ENCODE assay signal across 3 cellular contexts in genomic region chr15:65990298-65990981, GRCh38.
TF ChIP-seq lines count a peak whose summit lies in the region.

No MANE protein-coding gene starts in this region.

TF ChIP-seq in GM23338, 12 proteins besides CTCF, POLR2A, EP300 and RAD21:
- TF ChIP-seq NANOG (IDR thresholded peaks at IDR 0.05; ENCODE audit: borderline replicate concordance) = no peak
- TF ChIP-seq ZNF114 (CRISPR knock-in tag; IDR thresholded peaks at IDR 0.05) = no peak
- no peak for TF ChIP-seq REST (IDR thresholded peaks at IDR 0.05; ENCODE audit: unreplicated experiment)
- no peak for TF ChIP-seq ZNF331 (CRISPR knock-in tag; IDR thresholded peaks at IDR 0.05; ENCODE audit: low read depth)

TF ChIP-seq in K562, 482 proteins besides CTCF, POLR2A, EP300 and RAD21:
- TF ChIP-seq ZNF512 (tag; IDR thresholded peaks at IDR 0.05) (peak; percentile 79), TBL1XR1 (IDR thresholded peaks at IDR 0.05; ENCODE audit: low read length in 2 of 2) (no peak)
- TF ChIP-seq, protein P1, sequence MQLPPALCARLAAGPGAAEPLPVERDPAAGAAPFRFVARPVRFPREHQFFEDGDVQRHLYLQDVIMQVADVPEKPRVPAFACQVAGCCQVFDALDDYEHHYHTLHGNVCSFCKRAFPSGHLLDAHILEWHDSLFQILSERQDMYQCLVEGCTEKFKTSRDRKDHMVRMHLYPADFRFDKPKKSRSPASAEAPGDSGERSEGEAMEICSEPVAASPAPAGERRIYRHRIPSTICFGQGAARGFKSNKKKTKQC (CRISPR knock-in tag; IDR thresholded peaks at IDR 0.05) = no peak

TF ChIP-seq in H1, 55 proteins besides CTCF, POLR2A, EP300 and RAD21:
- TF ChIP-seq CHD1 (IDR thresholded peaks at IDR 0.05; ENCODE audit: low read depth, low read length) (no peak), YY1 (IDR thresholded peaks at IDR 0.05; ENCODE audit: low read depth, low read length) (no peak), SRF (IDR thresholded peaks at IDR 0.05; ENCODE audit: low read depth, low read length) (no peak), CREB1 (IDR thresholded peaks at IDR 0.05) (no peak), ZNF274 (IDR thresholded peaks at IDR 0.05; ENCODE audit: borderline replicate concordance, extremely low read depth, low read length) (no peak), KDM1A (IDR thresholded peaks at IDR 0.05; ENCODE audit: borderline replicate concordance, low read length) (no peak), GTF2F1 (IDR thresholded peaks at IDR 0.05; ENCODE audit: borderline replicate concordance, low read depth, low read length) (no peak), POLR2AphosphoS5 (IDR thresholded peaks at IDR 0.05; ENCODE audit: low read depth, low read length) (no peak), CTBP2 (IDR thresholded peaks at IDR 0.05; ENCODE audit: borderline replicate concordance, insufficient read depth, insufficient read length, low read length) (no peak), SP4 (IDR thresholded peaks at IDR 0.05; ENCODE audit: low read length) (no peak)
